ENCODE assay signal across 18 cellular contexts in the genomic region with DNA sequence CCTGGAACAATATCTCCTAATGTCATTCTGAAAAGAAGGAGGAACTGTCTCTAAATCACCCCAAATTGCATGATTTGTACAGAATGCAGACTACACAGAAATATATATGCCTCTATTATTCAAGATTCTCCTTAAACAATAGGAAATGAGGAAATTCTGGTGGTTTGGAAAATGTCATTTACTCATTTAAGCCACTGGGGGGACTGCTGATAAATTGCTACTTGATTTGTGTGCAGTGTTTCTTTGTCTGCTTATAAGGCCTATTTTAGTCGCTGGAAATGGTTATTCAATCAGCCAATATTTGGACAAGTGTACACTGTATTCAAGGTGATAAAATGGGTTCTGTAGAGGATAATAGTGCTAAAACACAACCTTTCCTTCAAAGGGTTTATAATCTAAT.
DNase-seq lines count a peak whose midpoint lies in the region; ATAC-seq and TF ChIP-seq lines count a peak whose summit lies in the region.
"Had no signal": no experiment of that assay in that cellular context is flagged by ENCODE, and none has a peak within 500 bp of the region (broad histone marks: within the 10 kb centered on the region; RNA-seq: fewer than 3 reads in every experiment).

No MANE protein-coding gene starts in this region.

- no peak overlapping the region for H3K23ac ChIP-seq in mesendoderm (ENCODE audit: low read length)

- H4K5ac ChIP-seq in mesendoderm (ENCODE audit: low read length), result no peak overlapping the region

- H4K8ac ChIP-seq in mesendoderm (ENCODE audit: low read depth, low read length), result no peak overlapping the region

- H3K36me3 Mint-ChIP-seq in GM23338 (ENCODE audit: low read depth), result no peaks in the 10 kb centered on the region
- H3K36me3 Mint-ChIP-seq in CD8-positive, alpha-beta T cell, result no peaks in the 10 kb centered on the region

- no peak overlapping the region for H2BK120ac ChIP-seq in mesendoderm (ENCODE audit: low read depth, low read length)

- DNase-seq in GM23338 (ENCODE audit: low spot score) (peak; percentile 7), mesendoderm (peak; percentile 5)
- no peak for DNase-seq in CD8-positive, alpha-beta T cell
- DNase-seq: amygdala, caudate nucleus, NCI-H1694, nucleus accumbens, retina, SHP77, T-helper 2 cell, testis, WERI-Rb-1 had no signal

- H3K27me3 ChIP-seq in GM23338 (ENCODE audit: insufficient read depth) (no peaks in the 10 kb centered on the region), mesendoderm (ENCODE audit: insufficient read depth, low read length, poor library complexity) (no peaks in the 10 kb centered on the region)
- no peaks in the 10 kb centered on the region for H3K27me3 ChIP-seq in CD8-positive, alpha-beta T cell (ENCODE audit: insufficient read depth, low read length)
- H3K27me3 ChIP-seq: gastroesophageal sphincter, testis had no signal

- H3K4me1 Mint-ChIP-seq in GM23338, result peaks cover 21% of the 10 kb centered on the region
- H3K4me1 Mint-ChIP-seq in CD8-positive, alpha-beta T cell (ENCODE audit: low read depth), result peaks cover 3% of the 10 kb centered on the region

- H3K9me3 Mint-ChIP-seq in GM23338, result no peaks in the 10 kb centered on the region
- no peaks in the 10 kb centered on the region for H3K9me3 Mint-ChIP-seq in CD8-positive, alpha-beta T cell

- no peaks in the 10 kb centered on the region for H3K79me1 ChIP-seq in mesendoderm (ENCODE audit: low read length)

- H3K36me3 ChIP-seq in GM23338 (ENCODE audit: insufficient read depth), result no peaks in the 10 kb centered on the region
- H3K36me3 ChIP-seq in mesendoderm (ENCODE audit: control insufficient read depth, insufficient read depth, low read length), result no peaks in the 10 kb centered on the region
- H3K36me3 ChIP-seq in CD8-positive, alpha-beta T cell (ENCODE audit: insufficient read depth, low read length), result no peaks in the 10 kb centered on the region
- H3K36me3 ChIP-seq: gastroesophageal sphincter, WERI-Rb-1 had no signal

- intact Hi-C loops in CD8-positive, alpha-beta T cell (cut with DNase I, micrococcal nuclease), result no loop called here

- H3K4me3 Mint-ChIP-seq in GM23338, result no peak overlapping the region
- H3K4me3 Mint-ChIP-seq in CD8-positive, alpha-beta T cell, result no peak overlapping the region

- H3K4me2 ChIP-seq in GM23338 (no peak overlapping the region), mesendoderm (ENCODE audit: low read length) (no peak overlapping the region)

- H2BK5ac ChIP-seq in mesendoderm (ENCODE audit: low read length), result no peak overlapping the region

- CTCF ChIA-PET in CD8-positive, alpha-beta T cell (lab: Charles Lee), result no interaction called here

- H4K20me1 ChIP-seq in GM23338 (replicated peaks; ENCODE audit: insufficient read depth), result no peaks in the 10 kb centered on the region

- no peak overlapping the region for H2AK5ac ChIP-seq in mesendoderm (ENCODE audit: low read length)

- no peaks in the 10 kb centered on the region for H3K9me3 ChIP-seq in CD8-positive, alpha-beta T cell (ENCODE audit: low read length)
- H3K9me3 ChIP-seq: gastroesophageal sphincter, testis had no signal

- H3K79me2 ChIP-seq in GM23338 (replicated peaks; ENCODE audit: insufficient read depth) (no peaks in the 10 kb centered on the region), mesendoderm (ENCODE audit: control insufficient read depth, insufficient read depth, low read length) (no peaks in the 10 kb centered on the region)

- WGBS in mesendoderm (ENCODE audit: extremely low coverage, insufficient coverage, low lambda C conversion rate), result no CpG with 5 or more reads among the region's 1 CpG

- no peak overlapping the region for H3K56ac ChIP-seq in mesendoderm (ENCODE audit: low read length)

- H2AFZ ChIP-seq in GM23338, result no peak overlapping the region

- no peak overlapping the region for H3K4me3 ChIP-seq in GM23338
- no peak overlapping the region for H3K4me3 ChIP-seq in mesendoderm (ENCODE audit: low read length)
- H3K4me3 ChIP-seq in CD8-positive, alpha-beta T cell (ENCODE audit: low read depth, low read length), result no peak overlapping the region
- H3K4me3 ChIP-seq: gastroesophageal sphincter, testis had no signal

- POLR2A ChIA-PET in CD8-positive, alpha-beta T cell (lab: Charles Lee), result no interaction called here

- TF ChIP-seq CTCF in C4-2B (conservative IDR thresholded peaks at IDR 0.05), result peak; percentile 36
- peak; percentile 13 to 52; a peak in 3 of 4 replicates for TF ChIP-seq CTCF in GM23338 (conservative IDR thresholded peaks at IDR 0.05; ENCODE audit: low read depth in 2 of 2)
- TF ChIP-seq CTCF in VCaP (conservative IDR thresholded peaks at IDR 0.05), result peak; percentile 28
- TF ChIP-seq CTCF in CD8-positive, alpha-beta T cell (IDR thresholded peaks at IDR 0.05), result no peak

- no peaks in the 10 kb centered on the region for H3F3A ChIP-seq in GM23338 (replicated peaks; ENCODE audit: low read depth)

- no peaks in the 10 kb centered on the region for H3K27me3 Mint-ChIP-seq in GM23338 (ENCODE audit: insufficient read depth, low read depth, poor library complexity)
- H3K27me3 Mint-ChIP-seq in CD8-positive, alpha-beta T cell (ENCODE audit: low read depth), result no peaks in the 10 kb centered on the region

- H3K9me2 ChIP-seq in GM23338 (ENCODE audit: insufficient read depth), result no peaks in the 10 kb centered on the region; the same call in 1 of the 2 replicates

- H3K18ac ChIP-seq in mesendoderm (ENCODE audit: low read length), result no peak overlapping the region

- no peak overlapping the region for H3K27ac Mint-ChIP-seq in GM23338
- no peak overlapping the region for H3K27ac Mint-ChIP-seq in CD8-positive, alpha-beta T cell

- no peak overlapping the region for H3K9ac ChIP-seq in mesendoderm (ENCODE audit: low read length)

- no peak overlapping the region for H3K4ac ChIP-seq in mesendoderm (ENCODE audit: low read depth, low read length)

- ATAC-seq in GM23338 (no peak), GM21717 (IDR thresholded peaks at IDR 0.05; ENCODE audit: unreplicated experiment) (no peak), GM18868 (IDR thresholded peaks at IDR 0.05; ENCODE audit: unreplicated experiment) (no peak)
- ATAC-seq in CD8-positive, alpha-beta T cell, result no peak
- ATAC-seq: gastroesophageal sphincter, left lobe of liver had no signal

- H3K27ac ChIP-seq in C4-2B, result no peak overlapping the region
- H3K27ac ChIP-seq in GM23338 (ENCODE audit: low read depth), result no peak overlapping the region
- H3K27ac ChIP-seq in VCaP, result no peak overlapping the region
- no peak overlapping the region for H3K27ac ChIP-seq in mesendoderm (ENCODE audit: low read depth, low read length)
- H3K27ac ChIP-seq in CD8-positive, alpha-beta T cell (ENCODE audit: low read depth, low read length), result no peak overlapping the region
- H3K27ac ChIP-seq: gastroesophageal sphincter, testis, WERI-Rb-1 had no signal

- H2BK15ac ChIP-seq in mesendoderm (replicated peaks; ENCODE audit: low read depth), result no peak overlapping the region

- H3K4me1 ChIP-seq in GM23338 (ENCODE audit: insufficient read depth), result peaks cover 13% of the 10 kb centered on the region
- H3K4me1 ChIP-seq in mesendoderm (ENCODE audit: control insufficient read depth, low read depth, low read length), result no peaks in the 10 kb centered on the region
- H3K4me1 ChIP-seq in CD8-positive, alpha-beta T cell (ENCODE audit: insufficient read depth, low read length), result no peaks in the 10 kb centered on the region
- H3K4me1 ChIP-seq: gastroesophageal sphincter, testis had no signal

TF ChIP-seq in GM23338, 12 proteins besides CTCF, POLR2A, EP300 and RAD21:
- no peak for TF ChIP-seq ZNF114 (CRISPR knock-in tag; IDR thresholded peaks at IDR 0.05)

Comparison
In these comparisons a context has a peak if more than half of its experiments do, and no peak if none do; other contexts are left out.
1. DNase-seq: peak in GM23338 (single experiment) and mesendoderm (single experiment); none in CD8-positive, alpha-beta T cell (0 of 7).